Comparison of ENCODE assay signal across 9 cellular contexts in genomic region chr16:17544785-17545184, GRCh38.
DNase-seq lines count a peak whose midpoint lies in the region; ATAC-seq and TF ChIP-seq lines count a peak whose summit lies in the region.
"Had no signal": no experiment of that assay in that cellular context is flagged by ENCODE, and none has a peak within 500 bp of the region (broad histone marks: within the 10 kb centered on the region; RNA-seq: fewer than 3 reads in every experiment).

No MANE protein-coding gene starts in this region.

- H3K36me3 ChIP-seq in PC-3 (ENCODE audit: low read depth, low read length), result no peaks in the 10 kb centered on the region
- no peaks in the 10 kb centered on the region for H3K36me3 ChIP-seq in prostate gland
- H3K36me3 ChIP-seq: suprapubic skin had no signal

- H3F3A ChIP-seq in PC-3 (ENCODE audit: low read length, unreplicated experiment), result no peaks in the 10 kb centered on the region

- peak; percentile 12 for DNase-seq in CD1c-positive myeloid dendritic cell (ENCODE audit: extremely low spot score)
- DNase-seq in GM12865 (ENCODE audit: low read depth), result peak; percentile 19
- peak; percentile 13 for DNase-seq in RPMI8226
- DNase-seq in iPS DF 19.7 (ENCODE audit: low read depth, low spot score), result peak; percentile 15
- no peak for DNase-seq in SHP77 treated with DMSO at 0.1 percent for 48 hours (lab: John Stamatoyannopoulos, UW)
- DNase-seq in PC-3, result no peak
- no peak for DNase-seq in prostate gland (ENCODE audit: low spot score)

- H2AFZ ChIP-seq in PC-3 (ENCODE audit: low read length), result no peak overlapping the region

- TF ChIP-seq CTCF in GM12865 (IDR thresholded peaks at IDR 0.05; ENCODE audit: insufficient read depth, low read depth, low read length, missing control alignments) (peak; percentile 23), PC-3 (conservative IDR thresholded peaks at IDR 0.05; ENCODE audit: low read depth, low read length) (no peak), prostate gland (IDR thresholded peaks at IDR 0.05) (no peak)

- no peak overlapping the region for H3K4me2 ChIP-seq in PC-3 (ENCODE audit: low read length)

- H3K27ac ChIP-seq in PC-3 (ENCODE audit: low read length) (no peak overlapping the region), prostate gland (no peak overlapping the region)
- H3K27ac ChIP-seq: suprapubic skin had no signal

- H3K27me3 ChIP-seq in PC-3 (ENCODE audit: low read length), result no peaks in the 10 kb centered on the region
- H3K27me3 ChIP-seq in prostate gland (replicated peaks; ENCODE audit: insufficient read depth), result no peaks in the 10 kb centered on the region
- H3K27me3 ChIP-seq: suprapubic skin had no signal

- H3K9me2 ChIP-seq in PC-3 (replicated peaks; ENCODE audit: low read length), result no peaks in the 10 kb centered on the region

- H3K4me1 ChIP-seq in PC-3 (ENCODE audit: insufficient read depth, low read length) (no peaks in the 10 kb centered on the region), prostate gland (replicated peaks) (no peaks in the 10 kb centered on the region)
- H3K4me1 ChIP-seq: suprapubic skin had no signal

- intact Hi-C loops in PC-3 (cut with micrococcal nuclease), result no loop called here
- intact Hi-C loops in prostate gland (cut with DNase I), result no loop called here

- WGBS in prostate gland, result 74% methylated on average over 3 of the region's 3 CpGs

- H4K20me1 ChIP-seq in PC-3 (ENCODE audit: low read length), result no peaks in the 10 kb centered on the region

- no peak for TF ChIP-seq POLR2A in prostate gland (IDR thresholded peaks at IDR 0.05)

- BruUV-seq in PC-3 (replicated peaks; lab: Mats Ljungman, UMichigan), result no TSS peak

- H3K4me3 ChIP-seq in GM12865 (ENCODE audit: low read depth, low read length) (no peak overlapping the region), PC-3 (ENCODE audit: low read length) (no peak overlapping the region), prostate gland (no peak overlapping the region)
- H3K4me3 ChIP-seq: suprapubic skin had no signal

- no peaks in the 10 kb centered on the region for H3K9me3 ChIP-seq in PC-3 (ENCODE audit: low read length)
- no peaks in the 10 kb centered on the region for H3K9me3 ChIP-seq in prostate gland
- H3K9me3 ChIP-seq: suprapubic skin had no signal

- ATAC-seq in GM21786 (IDR thresholded peaks at IDR 0.05; ENCODE audit: unreplicated experiment), result no peak
- ATAC-seq in PC-3, result no peak

- H3K79me2 ChIP-seq in PC-3 (ENCODE audit: low read length), result no peaks in the 10 kb centered on the region

- POLR2A ChIA-PET in PC-3 (lab: Charles Lee; ENCODE audit: unreplicated experiment), result no interaction called here

- no peak overlapping the region for H3K9ac ChIP-seq in PC-3 (ENCODE audit: low read length)

- CTCF ChIA-PET in PC-3 (lab: Charles Lee), result no interaction called here

Comparison
In these comparisons a context has a peak if more than half of its experiments do, and no peak if none do; other contexts are left out.
1. DNase-seq: peak in CD1c-positive myeloid dendritic cell (single experiment), GM12865 (single experiment), RPMI8226 (single experiment) and iPS DF 19.7 (single experiment); none in SHP77 treated with DMSO at 0.1 percent for 48 hours (single experiment), PC-3 (single experiment) and prostate gland (single experiment).